In genomic region chr10:124917168-124917938, GRCh38 we compare ENCODE assay signal across 8 cellular contexts. TPM values are rescaled to one million over a fixed set of nuclear protein-coding genes. Genes with fewer than 3 reads are reported as not detected.
DNase-seq lines count a peak whose midpoint lies in the region; ATAC-seq, FAIRE-seq and TF ChIP-seq lines count a peak whose summit lies in the region.

No MANE protein-coding gene starts in this region.

- peak overlapping the region; percentile 98 for H3K27ac Mint-ChIP-seq in T-helper 2 cell treated with Interferon-gamma antibody and Interleukin-4, amounts not matched to agents 5 μg/mL and 100 μg/mL, for 36 hours

- H3K36me3 ChIP-seq in bronchial epithelial cell (ENCODE audit: control insufficient read depth, insufficient read depth, low read length) (no peaks in the 10 kb centered on the region), kidney epithelial cell (ENCODE audit: control insufficient read depth, insufficient read depth, low read length) (no peaks in the 10 kb centered on the region)

- TF ChIP-seq CTCF in bronchial epithelial cell (IDR thresholded peaks at IDR 0.05; ENCODE audit: insufficient read depth, low read length, severe bottlenecking), result no peak
- TF ChIP-seq CTCF in kidney epithelial cell (IDR thresholded peaks at IDR 0.05; ENCODE audit: insufficient read depth, low read length, poor library complexity, severe bottlenecking), result no peak

- peak overlapping the region; percentile 85 for H3K4me3 ChIP-seq in bronchial epithelial cell (ENCODE audit: low read depth, low read length)
- H3K4me3 ChIP-seq in kidney epithelial cell (ENCODE audit: low read depth, low read length), result peak overlapping the region; percentile 73

- H3K9me3 Mint-ChIP-seq in T-helper 2 cell treated with Interferon-gamma antibody and Interleukin-4, amounts not matched to agents 5 μg/mL and 100 μg/mL, for 36 hours, result no peaks in the 10 kb centered on the region

- peaks cover 24% of the 10 kb centered on the region for H3K4me1 Mint-ChIP-seq in T-helper 2 cell treated with Interferon-gamma antibody and Interleukin-4, amounts not matched to agents 5 μg/mL and 100 μg/mL, for 36 hours (ENCODE audit: low read depth)

- peaks cover 3% of the 10 kb centered on the region for H3K27me3 Mint-ChIP-seq in T-helper 2 cell treated with Interferon-gamma antibody and Interleukin-4, amounts not matched to agents 5 μg/mL and 100 μg/mL, for 36 hours (ENCODE audit: low read depth)

- peak; percentile 21 for DNase-seq in CMK (ENCODE audit: low read depth)
- DNase-seq in HPDE6-E6E7 (ENCODE audit: extremely low spot score), result peak; percentile 20
- peak; percentile 23 for DNase-seq in T-helper 2 cell treated with Interferon-gamma antibody and Interleukin-4, amounts not matched to agents 5 μg/mL and 100 μg/mL, for 36 hours (ENCODE audit: low spot score)
- DNase-seq in bronchial epithelial cell (ENCODE audit: low read depth), result peak; percentile 38
- DNase-seq in kidney epithelial cell (ENCODE audit: low read depth), result no peak
- peak; percentile 57 for DNase-seq in stimulated activated CD4-positive, alpha-beta T cell treated with anti-CD3 and anti-CD28 coated beads, Interleukin-15, amount 100 ng/mL, for 24 hours
- DNase-seq in NCI-H774 (lab: John Stamatoyannopoulos, UW), result no peak

- H3K27me3 ChIP-seq in bronchial epithelial cell (ENCODE audit: control insufficient read depth, insufficient read depth, low read length), result no peaks in the 10 kb centered on the region
- H3K27me3 ChIP-seq in kidney epithelial cell (ENCODE audit: control insufficient read depth, insufficient read depth, low read length), result no peaks in the 10 kb centered on the region

- no peak for FAIRE-seq in bronchial epithelial cell (lab: Jason Lieb, UNC)

- H3K36me3 Mint-ChIP-seq in T-helper 2 cell treated with Interferon-gamma antibody and Interleukin-4, amounts not matched to agents 5 μg/mL and 100 μg/mL, for 36 hours (ENCODE audit: low read depth), result peaks cover 3% of the 10 kb centered on the region

- peak overlapping the region; percentile 93 for H3K4me3 Mint-ChIP-seq in T-helper 2 cell treated with Interferon-gamma antibody and Interleukin-4, amounts not matched to agents 5 μg/mL and 100 μg/mL, for 36 hours

- ATAC-seq in GM19455 (IDR thresholded peaks at IDR 0.05; ENCODE audit: unreplicated experiment), result peak; percentile 33

RNA-seq across cellular contexts. Expression of gene ZRANB1, which starts 24.6 kb away (rescaled TPM):
- total RNA-seq in bronchial epithelial cell (26.5 and 29.5 TPM in 2 replicates), kidney epithelial cell (15.0 and 18.9 TPM in 2 replicates)

Comparison
In these comparisons a context has a peak if more than half of its experiments do, and no peak if none do; other contexts are left out.
1. DNase-seq: peak in CMK (single experiment), HPDE6-E6E7 (single experiment), T-helper 2 cell treated with Interferon-gamma antibody and Interleukin-4, amounts not matched to agents 5 μg/mL and 100 μg/mL, for 36 hours (single experiment), bronchial epithelial cell (single experiment) and stimulated activated CD4-positive, alpha-beta T cell treated with anti-CD3 and anti-CD28 coated beads, Interleukin-15, amount 100 ng/mL, for 24 hours (single experiment); none in kidney epithelial cell (single experiment) and NCI-H774 (single experiment).